Comparison of ENCODE assay signal across 23 cellular contexts in the genomic region with DNA sequence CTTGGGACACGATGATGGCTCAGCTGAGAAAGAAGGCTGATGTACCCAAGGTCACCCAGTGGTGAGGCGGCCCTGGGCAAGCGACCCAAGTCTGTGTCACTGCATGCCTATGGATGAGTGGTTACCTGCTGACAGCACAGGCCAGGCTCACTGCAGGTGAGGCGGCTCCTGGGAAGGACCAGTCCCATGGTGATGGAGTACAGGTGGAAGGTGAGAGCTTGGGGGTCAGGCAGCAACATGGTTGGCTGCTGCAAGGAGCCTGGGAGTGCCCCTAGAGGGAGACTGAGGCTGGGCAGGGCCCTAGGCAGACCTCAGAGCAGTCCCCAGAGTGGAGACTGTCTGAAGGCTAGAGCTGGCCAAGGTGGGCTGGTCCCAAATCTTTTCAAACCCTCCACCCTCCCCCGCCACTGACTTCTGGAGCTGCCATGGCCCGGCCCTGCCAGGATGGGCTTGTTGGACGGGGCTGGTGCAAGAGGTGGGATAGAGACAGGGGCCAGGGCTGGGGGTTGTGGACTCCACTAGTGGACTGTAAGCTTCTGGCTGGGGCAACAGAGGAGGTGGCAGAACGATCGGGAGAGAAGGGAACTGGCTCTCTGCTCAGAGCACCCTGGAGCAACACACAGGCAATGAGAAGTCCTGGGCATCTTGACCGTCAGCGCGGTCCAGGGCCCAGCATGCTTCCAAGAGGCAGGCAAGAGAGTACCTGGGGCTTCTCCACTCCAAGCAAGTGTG.
"Had no signal": no experiment of that assay in that cellular context is flagged by ENCODE, and none has a peak within 500 bp of the region (broad histone marks: within the 10 kb centered on the region; RNA-seq: fewer than 3 reads in every experiment).

No MANE protein-coding gene starts in this region.

- H3K36me3 ChIP-seq: esophagus muscularis mucosa, heart left ventricle, left ventricle myocardium inferior, right atrium auricular region, vagina had no signal

- ATAC-seq: heart left ventricle had no signal

- H3K9me3 ChIP-seq: esophagus muscularis mucosa, heart left ventricle, left ventricle myocardium inferior, right atrium auricular region, vagina had no signal

- H3K9me3 Mint-ChIP-seq: activated CD4-positive, alpha-beta memory T cell treated with anti-CD3 and anti-CD28 coated beads for 36 hours; activated CD4-positive, alpha-beta T cell treated with anti-CD3 and anti-CD28 coated beads, Interleukin-2, amount 10 ng/mL, durations not matched to agents 24 days and 14 days; activated T-helper 1 cell treated with anti-CD3 and anti-CD28 coated beads, Interleukin-12 subunit alpha, Interleukin-12 subunit beta, Interleukin-2, Interleukin-4 antibody, amounts not matched to agents 30 ng/mL and 10 ng/mL and 1 ng/mL, durations not matched to agents 14 hours and 24 hours and 36 hours; central memory CD8-positive, alpha-beta T cell; neural crest cell; stimulated activated naive CD8-positive, alpha-beta T cell treated with anti-CD3 and anti-CD28 coated beads, Interleukin-15, Interleukin-2, amounts not matched to agents 100 ng/mL and 50 ng/mL, for 24 hours; type B pancreatic cell had no signal

- H3K4me1 ChIP-seq: foreskin keratinocyte, parathyroid adenoma had no signal

- H3K4me3 Mint-ChIP-seq: activated CD4-positive, alpha-beta memory T cell treated with anti-CD3 and anti-CD28 coated beads for 36 hours; activated CD4-positive, alpha-beta T cell treated with anti-CD3 and anti-CD28 coated beads, Interleukin-2, amount 10 ng/mL, durations not matched to agents 24 days and 14 days; activated T-helper 1 cell treated with anti-CD3 and anti-CD28 coated beads, Interleukin-12 subunit alpha, Interleukin-12 subunit beta, Interleukin-2, Interleukin-4 antibody, amounts not matched to agents 30 ng/mL and 10 ng/mL and 1 ng/mL, durations not matched to agents 14 hours and 24 hours and 36 hours; central memory CD8-positive, alpha-beta T cell; neural crest cell; stimulated activated naive CD8-positive, alpha-beta T cell treated with anti-CD3 and anti-CD28 coated beads, Interleukin-15, Interleukin-2, amounts not matched to agents 100 ng/mL and 50 ng/mL, for 24 hours; type B pancreatic cell had no signal

- H3K27ac ChIP-seq: esophagus muscularis mucosa, foreskin keratinocyte, heart left ventricle, left ventricle myocardium inferior, parathyroid adenoma, right atrium auricular region, vagina had no signal

- DNase-seq: activated CD4-positive, CD25-positive, alpha-beta regulatory T cell treated with anti-CD3 and anti-CD28 coated beads, Interleukin-2, amount 50 U/mL, for 72 hours; activated gamma-delta T cell; activated naive CD4-positive, alpha-beta T cell treated with anti-CD3 and anti-CD28 coated beads, Interleukin-2, amount 50 U/mL, for 16 hours; activated T-cell treated with anti-CD3 and anti-CD28 coated beads, Interleukin-2, amount 50 U/mL, for 1 hour; dermis blood vessel endothelial cell; effector CD4-positive, alpha-beta T cell; foreskin keratinocyte; heart left ventricle; left ventricle myocardium inferior; occipital lobe; substantia nigra had no signal

- H3K27me3 ChIP-seq: vagina had no signal

- H3K27ac Mint-ChIP-seq: activated CD4-positive, alpha-beta memory T cell treated with anti-CD3 and anti-CD28 coated beads for 36 hours; activated CD4-positive, alpha-beta T cell treated with anti-CD3 and anti-CD28 coated beads, Interleukin-2, amount 10 ng/mL, durations not matched to agents 24 days and 14 days; activated T-helper 1 cell treated with anti-CD3 and anti-CD28 coated beads, Interleukin-12 subunit alpha, Interleukin-12 subunit beta, Interleukin-2, Interleukin-4 antibody, amounts not matched to agents 30 ng/mL and 10 ng/mL and 1 ng/mL, durations not matched to agents 14 hours and 24 hours and 36 hours; stimulated activated naive CD8-positive, alpha-beta T cell treated with anti-CD3 and anti-CD28 coated beads, Interleukin-15, Interleukin-2, amounts not matched to agents 100 ng/mL and 50 ng/mL, for 24 hours; type B pancreatic cell had no signal

- H3K36me3 Mint-ChIP-seq: activated CD4-positive, alpha-beta memory T cell treated with anti-CD3 and anti-CD28 coated beads for 36 hours; type B pancreatic cell had no signal

- H3K4me3 ChIP-seq: esophagus muscularis mucosa, heart left ventricle, left ventricle myocardium inferior, lung, right atrium auricular region, vagina had no signal

- H3K9ac ChIP-seq: parathyroid adenoma had no signal

- H2AFZ ChIP-seq: parathyroid adenoma had no signal
